In the genomic region with DNA sequence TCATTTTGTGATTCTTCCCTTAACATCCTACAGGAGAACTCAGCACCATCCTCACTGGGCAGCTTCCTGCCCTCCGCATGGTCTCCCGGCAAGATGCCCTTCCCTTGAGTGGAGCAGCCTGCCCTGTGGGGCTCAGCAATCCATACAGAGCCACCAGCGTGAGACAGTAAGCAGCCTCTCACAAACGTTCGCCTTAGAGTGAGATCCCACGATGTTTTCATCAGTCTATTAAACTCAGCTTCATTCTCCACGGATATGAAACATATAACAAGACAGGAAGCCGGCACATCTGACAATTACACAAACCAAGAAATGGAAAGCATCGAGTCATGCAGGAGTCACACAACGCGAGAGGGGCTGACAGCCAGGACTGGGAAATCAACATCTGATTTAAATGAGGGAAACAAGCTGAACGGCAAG, we compare ENCODE assay signal across 19 cellular contexts.
DNase-seq lines count a peak whose midpoint lies in the region; ATAC-seq lines count a peak whose summit lies in the region.
"Had no signal": no experiment of that assay in that cellular context is flagged by ENCODE, and none has a peak within 500 bp of the region (broad histone marks: within the 10 kb centered on the region; RNA-seq: fewer than 3 reads in every experiment).

No MANE protein-coding gene starts in this region.

- ATAC-seq in activated T-cell treated with anti-CD3 and anti-CD28 coated beads, Interleukin-2, amount 50 U/mL, for 72 hours (replicated peaks in 1 of 2): no peak
- ATAC-seq in GM18861 (IDR thresholded peaks at IDR 0.05; ENCODE audit: unreplicated experiment): no peak
- ATAC-seq: sciatic nerve had no signal

- H3K27ac Mint-ChIP-seq in activated T-cell treated with anti-CD3 and anti-CD28 coated beads, Interleukin-2, amount 50 U/mL, for 72 hours: no peak overlapping the region
- H3K27ac Mint-ChIP-seq: activated naive CD4-positive, alpha-beta T cell treated with anti-CD3 and anti-CD28 coated beads for 36 hours; CD8-positive, alpha-beta memory T cell had no signal

- no peaks in the 10 kb centered on the region for H3K4me1 Mint-ChIP-seq in activated T-cell treated with anti-CD3 and anti-CD28 coated beads, Interleukin-2, amount 50 U/mL, for 72 hours (ENCODE audit: low read depth)
- H3K4me1 Mint-ChIP-seq: CD8-positive, alpha-beta memory T cell had no signal

- no peak overlapping the region for H3K4me3 Mint-ChIP-seq in activated T-cell treated with anti-CD3 and anti-CD28 coated beads, Interleukin-2, amount 50 U/mL, for 72 hours
- H3K4me3 Mint-ChIP-seq: activated naive CD4-positive, alpha-beta T cell treated with anti-CD3 and anti-CD28 coated beads for 36 hours; CD8-positive, alpha-beta memory T cell had no signal

- no peaks in the 10 kb centered on the region for H3K9me3 Mint-ChIP-seq in activated T-cell treated with anti-CD3 and anti-CD28 coated beads, Interleukin-2, amount 50 U/mL, for 72 hours
- H3K9me3 Mint-ChIP-seq: activated naive CD4-positive, alpha-beta T cell treated with anti-CD3 and anti-CD28 coated beads for 36 hours had no signal

- DNase-seq in AG08395 (ENCODE audit: low spot score): peak; percentile 65
- peak; percentile 40 for DNase-seq in NCI-H460 (ENCODE audit: extremely low read depth, low read depth)
- DNase-seq in kidney tubule cell (ENCODE audit: low spot score): peak; percentile 1
- no peak for DNase-seq in effector CD4-positive, alpha-beta T cell
- no peak for DNase-seq in activated T-cell treated with anti-CD3 and anti-CD28 coated beads, Interleukin-2, amount 50 U/mL, for 72 hours
- DNase-seq in GDM1 (lab: John Stamatoyannopoulos, UW): no peak
- DNase-seq: activated CD4-positive, alpha-beta T cell treated with anti-CD3 and anti-CD28 coated beads, Interleukin-2, amount 50 U/mL, for 1 hour; activated naive CD4-positive, alpha-beta T cell treated with anti-CD3 and anti-CD28 coated beads for 36 hours; CD8-positive, alpha-beta memory T cell; NCI-H1048; NCI-H748 treated with DMSO at 0.1 percent for 48 hours; PC-9; SK-N-SH; stimulated activated CD4-positive, alpha-beta T cell treated with anti-CD3 and anti-CD28 coated beads, Interleukin-2, amount 100 ng/mL, for 24 hours; uterus had no signal

- H3K27me3 Mint-ChIP-seq in activated T-cell treated with anti-CD3 and anti-CD28 coated beads, Interleukin-2, amount 50 U/mL, for 72 hours (ENCODE audit: low read depth): no peaks in the 10 kb centered on the region

- peak overlapping the region; percentile 34 for H3K27ac ChIP-seq in cingulate gyrus (ENCODE audit: low read depth, low read length)
- H3K27ac ChIP-seq: breast epithelium, PC-9, uterus had no signal

- no peaks in the 10 kb centered on the region for H3K36me3 Mint-ChIP-seq in activated T-cell treated with anti-CD3 and anti-CD28 coated beads, Interleukin-2, amount 50 U/mL, for 72 hours (ENCODE audit: insufficient read depth in 2 of 2)
- H3K36me3 Mint-ChIP-seq: CD8-positive, alpha-beta memory T cell had no signal

Comparison
In these comparisons a context has a peak if more than half of its experiments do, and no peak if none do; other contexts are left out.
1. DNase-seq: peak in AG08395 (single experiment), NCI-H460 (single experiment) and kidney tubule cell (single experiment); none in effector CD4-positive, alpha-beta T cell (single experiment), activated T-cell treated with anti-CD3 and anti-CD28 coated beads, Interleukin-2, amount 50 U/mL, for 72 hours (0 of 2) and GDM1 (single experiment).